ENCODE assay signal across 8 cellular contexts in genomic region chr1:243917177-243917862, GRCh38.
DNase-seq lines count a peak whose midpoint lies in the region; FAIRE-seq and TF ChIP-seq lines count a peak whose summit lies in the region.

No MANE protein-coding gene starts in this region.

- no peaks in the 10 kb centered on the region for H4K20me1 ChIP-seq in fibroblast of lung (ENCODE audit: control insufficient read depth, extremely low read depth, insufficient read depth, low read length)

- no peak for TF ChIP-seq CTCF in D721Med (IDR thresholded peaks at IDR 0.05; ENCODE audit: insufficient read depth, missing control alignments)
- TF ChIP-seq CTCF in fibroblast of lung (conservative IDR thresholded peaks at IDR 0.05 in 1 of 2, IDR thresholded peaks at IDR 0.05 in 1 of 2; ENCODE audit: low read depth in 1 of 2, low read length in 2 of 2) = peak in 1 of 2 donors; percentile 14
- no peak for TF ChIP-seq CTCF in suprapubic skin (IDR thresholded peaks at IDR 0.05)

- H3K36me3 Mint-ChIP-seq in activated T-cell treated with anti-CD3 and anti-CD28 coated beads, Interleukin-2, amount 50 U/mL, for 24 hours (ENCODE audit: low read depth) = no peaks in the 10 kb centered on the region

- H3K4me1 ChIP-seq in fibroblast of lung (ENCODE audit: control insufficient read depth, extremely low read depth, insufficient read depth, low read length) (peaks cover 10% of the 10 kb centered on the region), muscle layer of duodenum (ENCODE audit: control insufficient read depth in 1 of 2, insufficient read depth in 2 of 2, low read length in 2 of 2) (peaks cover 0 to 10% of the 10 kb centered on the region in 2 donors), suprapubic skin (peaks cover 18% of the 10 kb centered on the region)

- H3K4me1 Mint-ChIP-seq in activated T-cell treated with anti-CD3 and anti-CD28 coated beads, Interleukin-2, amount 50 U/mL, for 24 hours (ENCODE audit: low read depth) = peaks cover 21% of the 10 kb centered on the region

- peak overlapping the region; percentile 76 for H3K4me3 Mint-ChIP-seq in activated T-cell treated with anti-CD3 and anti-CD28 coated beads, Interleukin-2, amount 50 U/mL, for 24 hours

- no peak overlapping the region for H3K27ac Mint-ChIP-seq in activated T-cell treated with anti-CD3 and anti-CD28 coated beads, Interleukin-2, amount 50 U/mL, for 24 hours

- peak overlapping the region; percentile 88 for H2AFZ ChIP-seq in fibroblast of lung (ENCODE audit: low read length)

- H3K4me3 ChIP-seq in fibroblast of lung (replicated peaks in 1 of 4; ENCODE audit: control extremely low read depth in 1 of 4, insufficient read depth in 1 of 4, low read depth in 3 of 4, low read length in 4 of 4) (peak overlapping the region; percentile 40 to 73 (median 66)), muscle layer of duodenum (ENCODE audit: low read depth in 1 of 2, low read length in 2 of 2) (peak overlapping the region; percentile 70), suprapubic skin (peak overlapping the region; percentile 47)

- peaks cover 58% of the 10 kb centered on the region for H3K27me3 Mint-ChIP-seq in activated T-cell treated with anti-CD3 and anti-CD28 coated beads, Interleukin-2, amount 50 U/mL, for 24 hours

- no peaks in the 10 kb centered on the region for H3K79me2 ChIP-seq in fibroblast of lung (ENCODE audit: control insufficient read depth, insufficient read depth, low read length)

- TF ChIP-seq POLR2A in suprapubic skin (IDR thresholded peaks at IDR 0.05) = no peak

- H3K36me3 ChIP-seq in fibroblast of lung (ENCODE audit: control insufficient read depth, insufficient read depth, low read length) (no peaks in the 10 kb centered on the region), muscle layer of duodenum (ENCODE audit: control insufficient read depth in 1 of 2, insufficient read depth in 2 of 2, low read length in 2 of 2) (no peaks in the 10 kb centered on the region), suprapubic skin (no peaks in the 10 kb centered on the region)

- H3K27me3 ChIP-seq in fibroblast of lung (ENCODE audit: control insufficient read depth, insufficient read depth, low read length) (no peaks in the 10 kb centered on the region), muscle layer of duodenum (ENCODE audit: low read depth, low read length) (peaks cover 19% of the 10 kb centered on the region), suprapubic skin (peaks cover 46% of the 10 kb centered on the region)

- DNase-seq in D721Med (ENCODE audit: insufficient read length, low spot score) (peak; percentile 65), NCI-H1105 (lab: John Stamatoyannopoulos, UW) (peak; percentile 4), fibroblast of lung (ENCODE audit: low read depth in 2 of 2) (peak; percentile 77 to 89), suprapubic skin (ENCODE audit: low spot score in 2 of 2) (no peak), RPMI8226 (no peak)
- peak; percentile 53 for DNase-seq in activated T-cell treated with anti-CD3 and anti-CD28 coated beads, Interleukin-2, amount 50 U/mL, for 24 hours
- DNase-seq in effector CD4-positive, alpha-beta T cell = no peak

- WGBS in suprapubic skin = under 1% methylated on average over 45 of the region's 58 CpGs

- H3K27ac ChIP-seq in fibroblast of lung (ENCODE audit: insufficient read depth, low read length) (peak overlapping the region; percentile 85), muscle layer of duodenum (ENCODE audit: low read length) (no peak overlapping the region), suprapubic skin (no peak overlapping the region)

- no peaks in the 10 kb centered on the region for H3K9me3 Mint-ChIP-seq in activated T-cell treated with anti-CD3 and anti-CD28 coated beads, Interleukin-2, amount 50 U/mL, for 24 hours

- H3K9me3 ChIP-seq in fibroblast of lung (ENCODE audit: control insufficient read depth, insufficient read depth, low read depth, low read length) = no peaks in the 10 kb centered on the region
- no peaks in the 10 kb centered on the region for H3K9me3 ChIP-seq in muscle layer of duodenum (ENCODE audit: control insufficient read depth in 1 of 2, low read length in 2 of 2)
- H3K9me3 ChIP-seq in suprapubic skin = no peaks in the 10 kb centered on the region

- peak overlapping the region; percentile 98 for H3K4me2 ChIP-seq in fibroblast of lung (ENCODE audit: extremely low read depth, insufficient read depth, low read length)

- H3K9ac ChIP-seq in fibroblast of lung (ENCODE audit: insufficient read depth, low read length) = peak overlapping the region; percentile 75

- FAIRE-seq in D721Med (lab: Jason Lieb, UNC) = peak; percentile 81

- no peak for TF ChIP-seq EP300 in suprapubic skin (IDR thresholded peaks at IDR 0.05)

Comparison
In these comparisons a context has a peak if more than half of its experiments do, and no peak if none do; other contexts are left out.
1. DNase-seq: peak in D721Med (single experiment), NCI-H1105 (single experiment), activated T-cell treated with anti-CD3 and anti-CD28 coated beads, Interleukin-2, amount 50 U/mL, for 24 hours (single experiment) and fibroblast of lung (2 of 2); none in suprapubic skin (0 of 2), RPMI8226 (single experiment) and effector CD4-positive, alpha-beta T cell (single experiment).
2. Peak in every context shown above with its lines, with median percentiles within 50 percentile points of each other: H3K4me3 ChIP-seq.